In the genomic region with DNA sequence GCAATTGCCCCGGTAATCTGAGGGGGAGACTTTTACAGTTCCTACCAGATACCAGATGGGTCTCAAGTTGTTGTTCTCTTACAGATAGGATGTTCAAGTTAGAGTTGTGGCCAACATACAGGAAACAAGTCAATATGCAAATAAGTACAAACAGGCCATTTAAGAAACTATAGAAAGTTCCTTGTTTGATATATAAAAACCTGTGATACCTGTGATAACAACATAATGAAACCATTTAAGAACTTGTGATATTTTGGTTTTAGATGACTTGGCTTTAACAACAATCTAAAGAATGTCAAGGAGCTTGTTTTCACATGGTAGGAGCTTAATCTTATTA, we compare ENCODE assay signal across 12 cellular contexts. TPM values are rescaled to one million over a fixed set of nuclear protein-coding genes. Genes with fewer than 3 reads are reported as not detected.
A peak's percentile ranks its signal among the peaks of the same experiment; 100 is the strongest.
DNase-seq lines count a peak whose midpoint lies in the region; ATAC-seq and TF ChIP-seq lines count a peak whose summit lies in the region.
"Had no signal": no experiment of that assay in that cellular context is flagged by ENCODE, and none has a peak within 500 bp of the region (broad histone marks: within the 10 kb centered on the region; RNA-seq: fewer than 3 reads in every experiment).

No MANE protein-coding gene starts in this region.

- POLR2A ChIA-PET in CD8-positive, alpha-beta T cell (lab: Charles Lee), result interaction anchor here (0.7 to 6.4 kb wide), 6 partner anchors 9 to 23 kb away, joined by 3 to 75 read pairs (median 5); a partner anchor contains a TSS

- peaks cover 78% of the 10 kb centered on the region for H3K4me1 Mint-ChIP-seq in CD8-positive, alpha-beta T cell (ENCODE audit: low read depth)

- H3K4ac ChIP-seq in neuronal stem cell (ENCODE audit: low read length), result no peak overlapping the region

- no peak overlapping the region for H3K14ac ChIP-seq in neuronal stem cell (ENCODE audit: low read length)

- H3K23ac ChIP-seq in neuronal stem cell (ENCODE audit: low read depth, low read length, poor library complexity), result no peak overlapping the region

- no peak overlapping the region for H4K8ac ChIP-seq in neuronal stem cell (ENCODE audit: low read depth, low read length)

- H3K18ac ChIP-seq in neuronal stem cell (ENCODE audit: low read length), result no peak overlapping the region

- peaks cover 6% of the 10 kb centered on the region for H3K36me3 ChIP-seq in CD8-positive, alpha-beta T cell (ENCODE audit: insufficient read depth, low read length)
- peaks cover 0 to 3% (median 0%) of the 10 kb centered on the region in 3 donors for H3K36me3 ChIP-seq in esophagus squamous epithelium
- peaks cover 0 to 15% of the 10 kb centered on the region in 2 donors for H3K36me3 ChIP-seq in neuronal stem cell (replicated peaks in 1 of 2; ENCODE audit: control insufficient read depth in 2 of 2, insufficient read depth in 2 of 2, low read length in 2 of 2)

- no peak overlapping the region for H3K4me2 ChIP-seq in neuronal stem cell (ENCODE audit: insufficient read depth, low read length, poor library complexity, severe bottlenecking)

- peak; percentile 48 for ATAC-seq in CD8-positive, alpha-beta T cell
- ATAC-seq in HG03521 (IDR thresholded peaks at IDR 0.05; ENCODE audit: unreplicated experiment), result peak; percentile 67
- no peak for ATAC-seq in GM18519 (IDR thresholded peaks at IDR 0.05; ENCODE audit: low FRiP score, unreplicated experiment)
- ATAC-seq in HG02970 (IDR thresholded peaks at IDR 0.05; ENCODE audit: low FRiP score, unreplicated experiment), result no peak
- ATAC-seq: upper lobe of right lung had no signal

- TF ChIP-seq CTCF in CD8-positive, alpha-beta T cell (IDR thresholded peaks at IDR 0.05), result no peak
- TF ChIP-seq CTCF in GM20000 (IDR thresholded peaks at IDR 0.05; ENCODE audit: extremely low read depth, missing control alignments) (no peak), esophagus squamous epithelium (IDR thresholded peaks at IDR 0.05) (no peak)

- no peak overlapping the region for H2AFZ ChIP-seq in neuronal stem cell (ENCODE audit: low read length)
- H2AFZ ChIP-seq: GM23248 had no signal

- H3K9ac ChIP-seq in neuronal stem cell (ENCODE audit: low read depth, low read length, poor library complexity), result no peak overlapping the region
- H3K9ac ChIP-seq: GM23248 had no signal

- no peaks in the 10 kb centered on the region for H3K27me3 Mint-ChIP-seq in CD8-positive, alpha-beta T cell (ENCODE audit: low read depth)

- H3K9me3 ChIP-seq in CD8-positive, alpha-beta T cell (ENCODE audit: low read length), result no peaks in the 10 kb centered on the region
- H3K9me3 ChIP-seq in esophagus squamous epithelium, result no peaks in the 10 kb centered on the region
- H3K9me3 ChIP-seq in neuronal stem cell (replicated peaks in 1 of 2; ENCODE audit: control insufficient read depth in 2 of 2, insufficient read depth in 1 of 2, low read depth in 1 of 2, low read length in 2 of 2), result no peaks in the 10 kb centered on the region
- H3K9me3 ChIP-seq: heart right ventricle, upper lobe of right lung had no signal

- H3K4me1 ChIP-seq in CD8-positive, alpha-beta T cell (ENCODE audit: insufficient read depth, low read length), result peaks cover 74% of the 10 kb centered on the region
- H3K4me1 ChIP-seq in esophagus squamous epithelium, result peaks cover 0 to 28% (median 10%) of the 10 kb centered on the region in 3 donors
- H3K4me1 ChIP-seq in neuronal stem cell (ENCODE audit: control insufficient read depth in 2 of 2, insufficient read depth in 1 of 2, low read depth in 1 of 2, low read length in 2 of 2), result peaks cover 4 to 7% of the 10 kb centered on the region in 2 donors

- DNase-seq in CD8-positive, alpha-beta T cell, result no peak
- DNase-seq in GM20000 (ENCODE audit: low spot score) (peak; percentile 37), esophagus squamous epithelium (lab: John Stamatoyannopoulos, UW) (no peak), neuronal stem cell (ENCODE audit: low spot score) (no peak)
- no peak for DNase-seq in activated effector memory CD4-positive, alpha-beta T cell treated with anti-CD3 and anti-CD28 coated beads, Interleukin-2, amount 50 U/mL, for 16 hours
- DNase-seq: GM23248, heart right ventricle, NCI-H1092, upper lobe of right lung had no signal

- no peaks in the 10 kb centered on the region for H3K79me1 ChIP-seq in neuronal stem cell (ENCODE audit: low read depth, low read length)

- no peak overlapping the region for H2BK12ac ChIP-seq in neuronal stem cell (ENCODE audit: low read length)

- peak overlapping the region; percentile 56 for H3K27ac ChIP-seq in CD8-positive, alpha-beta T cell (ENCODE audit: low read depth, low read length)
- H3K27ac ChIP-seq in esophagus squamous epithelium (peak overlapping the region in 3 of 4 donors; percentile 45 to 60 (median 49)), neuronal stem cell (replicated peaks; ENCODE audit: low read length) (no peak overlapping the region)
- H3K27ac ChIP-seq: upper lobe of right lung had no signal

- H3K9me3 Mint-ChIP-seq in CD8-positive, alpha-beta T cell, result no peaks in the 10 kb centered on the region

- no peaks in the 10 kb centered on the region for H3K27me3 ChIP-seq in CD8-positive, alpha-beta T cell (ENCODE audit: insufficient read depth, low read length)
- H3K27me3 ChIP-seq in esophagus squamous epithelium (no peaks in the 10 kb centered on the region), neuronal stem cell (ENCODE audit: control insufficient read depth in 3 of 3, insufficient read depth in 3 of 3, low read depth in 1 of 3, low read length in 3 of 3) (no peaks in the 10 kb centered on the region)
- H3K27me3 ChIP-seq: heart right ventricle, upper lobe of right lung had no signal

- WGBS in esophagus squamous epithelium, 2 donors, result 50 to 57% methylated on average over 1 of the region's 1 CpG
- WGBS in neuronal stem cell (ENCODE audit: extremely low coverage in 2 of 2, insufficient read length in 2 of 2, insufficient replicate concordance in 1 of 2), 2 donors, result no CpG with 5 or more reads among the region's 1 CpG

- no peak overlapping the region for H2BK15ac ChIP-seq in neuronal stem cell (ENCODE audit: low read length)

- CTCF ChIA-PET in CD8-positive, alpha-beta T cell (lab: Charles Lee), result interaction anchor here (0.7 to 3.3 kb wide), 7 partner anchors 10 to 34 kb away, joined by 3 to 17 read pairs (median 5); no protein-coding TSS in a partner anchor

- peak overlapping the region; percentile 90 for H3K27ac Mint-ChIP-seq in CD8-positive, alpha-beta T cell

- H3K4me3 ChIP-seq in CD8-positive, alpha-beta T cell (ENCODE audit: low read depth, low read length), result no peak overlapping the region
- H3K4me3 ChIP-seq in esophagus squamous epithelium (no peak overlapping the region), neuronal stem cell (ENCODE audit: low read length in 2 of 2) (no peak overlapping the region)
- H3K4me3 ChIP-seq: GM23248, heart right ventricle, upper lobe of right lung had no signal

- TF ChIP-seq POLR2A in esophagus squamous epithelium (IDR thresholded peaks at IDR 0.05), result no peak

- no peak overlapping the region for H2AK5ac ChIP-seq in neuronal stem cell (ENCODE audit: low read depth, low read length)

- no peak overlapping the region for H2BK120ac ChIP-seq in neuronal stem cell (ENCODE audit: low read depth, low read length)

- no peak overlapping the region for H4K91ac ChIP-seq in neuronal stem cell (ENCODE audit: low read depth, low read length, poor library complexity)

- H3K4me3 Mint-ChIP-seq in CD8-positive, alpha-beta T cell, result peak overlapping the region; percentile 46

- intact Hi-C loops in CD8-positive, alpha-beta T cell (cut with DNase I, micrococcal nuclease), result loop anchor here in 1 of 2 experiments (2.0 to 5.0 kb wide), 2 partner anchors 37 to 165 kb away; no protein-coding TSS in a partner anchor
- intact Hi-C loops in esophagus squamous epithelium (cut with DNase I), result no loop called here

- no peak overlapping the region for H2BK5ac ChIP-seq in neuronal stem cell (ENCODE audit: low read length)

- peaks cover 41% of the 10 kb centered on the region for H3K36me3 Mint-ChIP-seq in CD8-positive, alpha-beta T cell

RNA-seq across cellular contexts. Expression of a gene that starts 16.8 kb away (rescaled TPM):
- total RNA-seq in CD8-positive, alpha-beta T cell, result 100 to 1,000 TPM; 119 to 120 TPM
- 10 to 100 TPM in 1 of 4 donors, 1 to 10 TPM in 3; 6.6 to 21.4 (median 8.7) TPM for total RNA-seq in esophagus squamous epithelium
- 17.4 TPM for polyA plus RNA-seq in neuronal stem cell (2013, experiment 1 of 2)
- polyA plus RNA-seq in neuronal stem cell (2013, experiment 2 of 2), result 17.2 TPM

Comparison
In these comparisons a context has a peak if more than half of its experiments do, and no peak if none do; other contexts are left out.
1. ATAC-seq: peak in CD8-positive, alpha-beta T cell (single experiment) and HG03521 (single experiment); none in GM18519 (single experiment) and HG02970 (single experiment).
2. RNA of a gene that starts 16.8 kb away (total RNA-seq): 119 to 120 TPM in CD8-positive, alpha-beta T cell; 6.6 to 21.4 TPM in esophagus squamous epithelium; every median in the first group is over 4 times any median in the second.